14 cellular contexts compared by ENCODE assay signal in the genomic region with DNA sequence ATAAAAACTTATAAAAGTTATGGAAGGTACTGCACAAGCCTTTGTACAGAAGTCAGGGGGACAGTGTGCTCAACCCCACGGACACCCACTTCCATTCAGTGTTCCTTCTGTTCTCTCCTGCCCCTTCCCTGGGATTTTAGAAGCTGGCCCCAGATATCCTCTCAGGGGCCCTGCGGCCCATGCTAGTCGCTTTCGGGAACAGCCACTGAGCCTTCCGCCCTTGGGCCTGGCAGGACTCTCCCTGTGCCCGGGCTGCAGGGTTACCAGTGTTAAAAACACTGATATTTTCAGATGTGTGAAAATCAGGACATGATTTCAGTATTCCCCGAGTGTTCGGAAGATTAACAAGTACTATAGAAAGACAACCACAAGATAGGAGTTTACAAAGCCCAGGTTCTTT. TPM values are rescaled to one million over a fixed set of nuclear protein-coding genes. Genes with fewer than 3 reads are reported as not detected.
DNase-seq lines count a peak whose midpoint lies in the region; ATAC-seq lines count a peak whose summit lies in the region.
"Had no signal": no experiment of that assay in that cellular context is flagged by ENCODE, and none has a peak within 500 bp of the region (broad histone marks: within the 10 kb centered on the region; RNA-seq: fewer than 3 reads in every experiment).

No MANE protein-coding gene starts in this region.

- peaks cover 3 to 18% of the 10 kb centered on the region in 2 donors for H3K36me3 Mint-ChIP-seq in activated T-cell treated with anti-CD3 and anti-CD28 coated beads, Interleukin-2, amount 50 U/mL, for 72 hours (ENCODE audit: insufficient read depth in 2 of 2)
- peaks cover 71% of the 10 kb centered on the region for H3K36me3 Mint-ChIP-seq in stimulated activated memory B cell treated with anti-CD40 and anti-IgM and Interleukin-4, amounts not matched to agents 10 μg/mL and 1 μg/mL and 100 μg/mL, for 72 hours

- H3K27ac ChIP-seq in angular gyrus (ENCODE audit: low read depth, low read length): peak overlapping the region; percentile 72
- H3K27ac ChIP-seq: 22Rv1, HL-60 had no signal

- H3K27ac Mint-ChIP-seq in activated T-cell treated with anti-CD3 and anti-CD28 coated beads, Interleukin-2, amount 50 U/mL, for 72 hours: peak overlapping the region; percentile 22
- H3K27ac Mint-ChIP-seq in stimulated activated memory B cell treated with anti-CD40 and anti-IgM and Interleukin-4, amounts not matched to agents 10 μg/mL and 1 μg/mL and 100 μg/mL, for 72 hours: peak overlapping the region; percentile 72
- H3K27ac Mint-ChIP-seq: HFFc6 had no signal

- no peaks in the 10 kb centered on the region for H3K9me3 Mint-ChIP-seq in activated T-cell treated with anti-CD3 and anti-CD28 coated beads, Interleukin-2, amount 50 U/mL, for 72 hours
- no peaks in the 10 kb centered on the region for H3K9me3 Mint-ChIP-seq in stimulated activated memory B cell treated with anti-CD40 and anti-IgM and Interleukin-4, amounts not matched to agents 10 μg/mL and 1 μg/mL and 100 μg/mL, for 72 hours
- H3K9me3 Mint-ChIP-seq: CD4-positive, CD25-positive, alpha-beta regulatory T cell; HFFc6 had no signal

- H3K4me3 Mint-ChIP-seq in activated T-cell treated with anti-CD3 and anti-CD28 coated beads, Interleukin-2, amount 50 U/mL, for 72 hours: no peak overlapping the region
- H3K4me3 Mint-ChIP-seq in stimulated activated memory B cell treated with anti-CD40 and anti-IgM and Interleukin-4, amounts not matched to agents 10 μg/mL and 1 μg/mL and 100 μg/mL, for 72 hours: no peak overlapping the region
- H3K4me3 Mint-ChIP-seq: CD4-positive, CD25-positive, alpha-beta regulatory T cell; HFFc6 had no signal

- H3K27me3 Mint-ChIP-seq in activated T-cell treated with anti-CD3 and anti-CD28 coated beads, Interleukin-2, amount 50 U/mL, for 72 hours (ENCODE audit: low read depth): no peaks in the 10 kb centered on the region
- H3K27me3 Mint-ChIP-seq in stimulated activated memory B cell treated with anti-CD40 and anti-IgM and Interleukin-4, amounts not matched to agents 10 μg/mL and 1 μg/mL and 100 μg/mL, for 72 hours: no peaks in the 10 kb centered on the region
- H3K27me3 Mint-ChIP-seq: CD4-positive, CD25-positive, alpha-beta regulatory T cell had no signal

- no peaks in the 10 kb centered on the region for H3K4me1 Mint-ChIP-seq in activated T-cell treated with anti-CD3 and anti-CD28 coated beads, Interleukin-2, amount 50 U/mL, for 72 hours (ENCODE audit: low read depth)
- peaks cover 12% of the 10 kb centered on the region for H3K4me1 Mint-ChIP-seq in stimulated activated memory B cell treated with anti-CD40 and anti-IgM and Interleukin-4, amounts not matched to agents 10 μg/mL and 1 μg/mL and 100 μg/mL, for 72 hours
- H3K4me1 Mint-ChIP-seq: CD4-positive, CD25-positive, alpha-beta regulatory T cell had no signal

- no peak for ATAC-seq in activated T-cell treated with anti-CD3 and anti-CD28 coated beads, Interleukin-2, amount 50 U/mL, for 72 hours (replicated peaks in 1 of 2)
- no peak for ATAC-seq in stimulated activated memory B cell treated with anti-CD40 and anti-IgM and Interleukin-4, amounts not matched to agents 10 μg/mL and 1 μg/mL and 100 μg/mL, for 72 hours
- ATAC-seq in HG03135 (IDR thresholded peaks at IDR 0.05; ENCODE audit: unreplicated experiment): no peak

- no peak for DNase-seq in activated T-cell treated with anti-CD3 and anti-CD28 coated beads, Interleukin-2, amount 50 U/mL, for 72 hours
- DNase-seq in activated T-cell treated with anti-CD3 and anti-CD28 coated beads, Interleukin-2, amount 50 U/mL, for 48 hours: no peak
- no peak for DNase-seq in activated CD4-positive, alpha-beta T cell treated with anti-CD3 and anti-CD28 coated beads, Interleukin-2, amount 50 U/mL, for 48 hours
- no peak for DNase-seq in NCI-H82 (lab: John Stamatoyannopoulos, UW)
- DNase-seq: CD4-positive, CD25-positive, alpha-beta regulatory T cell; DND-41; GDM1; HCEC 1CT; HFFc6 had no signal

RNA-seq across cellular contexts. Expression of a gene that starts 22.4 kb away (rescaled TPM):
- total RNA-seq in activated T-cell treated with anti-CD3 and anti-CD28 coated beads, Interleukin-2, amount 50 U/mL, for 72 hours: 10 to 100 TPM; 23.8 to 26.1 TPM
